Comparison of ENCODE assay signal across 1 cellular context in the genomic region with DNA sequence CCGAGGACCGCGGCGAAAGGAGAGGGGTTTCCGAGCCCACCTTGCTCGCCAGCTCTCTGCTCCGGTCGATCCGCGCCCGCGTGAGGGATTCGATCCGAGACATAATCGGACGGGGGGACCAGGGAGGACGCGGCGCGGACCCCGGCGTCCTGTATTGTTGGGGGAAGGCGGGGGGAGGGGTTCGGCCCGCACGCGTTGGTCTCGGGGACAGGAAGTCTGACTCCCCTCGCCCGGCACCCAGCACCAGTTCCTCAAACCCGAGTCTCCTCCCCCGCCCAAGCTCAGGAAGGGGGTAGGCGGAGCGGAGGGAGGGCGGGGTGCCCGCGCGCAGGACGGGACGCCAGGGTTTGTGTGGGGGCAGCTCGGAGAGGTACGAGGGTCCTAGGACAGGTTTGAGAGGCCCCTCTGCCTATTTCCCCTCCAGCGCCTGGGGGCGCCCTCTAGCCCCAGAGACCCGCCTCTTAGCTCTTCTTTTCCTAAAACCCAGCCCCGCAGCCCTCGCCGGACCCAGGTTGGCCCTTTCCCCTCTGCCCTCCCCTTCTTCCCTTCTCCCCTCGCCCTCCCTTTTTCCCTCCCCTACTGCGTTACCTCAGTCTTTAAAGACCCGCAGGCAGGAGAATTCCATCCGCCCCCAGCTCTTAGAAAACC.
A peak's percentile ranks its signal among the peaks of the same experiment; 100 is the strongest.
TF ChIP-seq lines count a peak whose summit lies in the region.

A gene (minus strand): TSS at position 223 of the 648 bp plus-strand sequence. CDS start 120 bp downstream, at position 103.

TF ChIP-seq in GM12878, 131 proteins besides CTCF, POLR2A, EP300 and RAD21 (continued from another document and continues in another):
- TF ChIP-seq, protein P1, sequence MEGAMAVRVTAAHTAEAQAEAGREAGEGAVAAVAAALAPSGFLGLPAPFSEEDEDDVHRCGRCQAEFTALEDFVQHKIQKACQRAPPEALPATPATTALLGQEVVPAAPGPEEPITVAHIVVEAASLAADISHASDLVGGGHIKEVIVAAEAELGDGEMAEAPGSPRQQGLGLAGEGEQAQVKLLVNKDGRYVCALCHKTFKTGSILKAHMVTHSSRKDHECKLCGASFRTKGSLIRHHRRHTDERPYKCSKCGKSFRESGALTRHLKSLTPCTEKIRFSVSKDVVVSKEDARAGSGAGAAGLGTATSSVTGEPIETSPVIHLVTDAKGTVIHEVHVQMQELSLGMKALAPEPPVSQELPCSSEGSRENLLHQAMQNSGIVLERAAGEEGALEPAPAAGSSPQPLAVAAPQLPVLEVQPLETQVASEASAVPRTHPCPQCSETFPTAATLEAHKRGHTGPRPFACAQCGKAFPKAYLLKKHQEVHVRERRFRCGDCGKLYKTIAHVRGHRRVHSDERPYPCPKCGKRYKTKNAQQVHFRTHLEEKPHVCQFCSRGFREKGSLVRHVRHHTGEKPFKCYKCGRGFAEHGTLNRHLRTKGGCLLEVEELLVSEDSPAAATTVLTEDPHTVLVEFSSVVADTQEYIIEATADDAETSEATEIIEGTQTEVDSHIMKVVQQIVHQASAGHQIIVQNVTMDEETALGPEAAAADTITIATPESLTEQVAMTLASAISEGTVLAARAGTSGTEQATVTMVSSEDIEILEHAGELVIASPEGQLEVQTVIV (IDR thresholded peaks at IDR 0.05; ENCODE audit: borderline replicate concordance, partially characterized antibody): no peak
- TF ChIP-seq SPI1 (IDR thresholded peaks at IDR 0.05; ENCODE audit: borderline replicate concordance, insufficient read depth, low read depth, low read length) (peak; percentile 91), DPF2 (IDR thresholded peaks at IDR 0.05) (peak; percentile 70), BHLHE40 (IDR thresholded peaks at IDR 0.05; ENCODE audit: borderline replicate concordance in 1 of 2, low read depth in 2 of 2, low read length in 1 of 2) (peak; percentile 90 to 94), ZNF274 (IDR thresholded peaks at IDR 0.05; ENCODE audit: insufficient read depth, insufficient read length) (no peak), NFXL1 (IDR thresholded peaks at IDR 0.05; ENCODE audit: borderline replicate concordance) (no peak), ETV6 (conservative IDR thresholded peaks at IDR 0.05 in 1 of 2, IDR thresholded peaks at IDR 0.05 in 1 of 2; ENCODE audit: borderline replicate concordance in 1 of 2, low read depth in 1 of 2) (no peak; a peak in 1 of 4 replicates), NFIC (IDR thresholded peaks at IDR 0.05; ENCODE audit: low read depth, low read length) (no peak), BCL11A (IDR thresholded peaks at IDR 0.05; ENCODE audit: low read depth, low read length) (no peak), YY1 (IDR thresholded peaks at IDR 0.05; ENCODE audit: low read depth, low read length) (0 out of 2 replicates have a peak, but pooled peaks have one; percentile 11), MTA2 (IDR thresholded peaks at IDR 0.05; ENCODE audit: low read depth) (peak; percentile 11; the same call in 1 of the 2 replicates), ZNF24 (IDR thresholded peaks at IDR 0.05) (no peak), TCF12 (IDR thresholded peaks at IDR 0.05; ENCODE audit: low read depth, low read length) (0 out of 2 replicates have a peak, but pooled peaks have one; percentile 29), IKZF2 (IDR thresholded peaks at IDR 0.05) (peak in 1 of 2 experiments; percentile 10; a peak in 2 of 4 replicates), FOXM1 (IDR thresholded peaks at IDR 0.05; ENCODE audit: low read depth, low read length) (no peak), GATAD2B (conservative IDR thresholded peaks at IDR 0.05; ENCODE audit: low read depth) (0 out of 2 replicates have a peak, but pooled peaks have one; percentile 21), BACH1 (IDR thresholded peaks at IDR 0.05; ENCODE audit: borderline replicate concordance) (no peak), CHD1 (IDR thresholded peaks at IDR 0.05; ENCODE audit: low read depth, low read length) (peak; percentile 37; the same call in 1 of the 2 replicates), NBN (IDR thresholded peaks at IDR 0.05) (peak; percentile 84), POLR2AphosphoS5 (IDR thresholded peaks at IDR 0.05; ENCODE audit: low read length) (peak; percentile 74), CREM (IDR thresholded peaks at IDR 0.05; ENCODE audit: low read depth) (0 out of 2 replicates have a peak, but pooled peaks have one; percentile 44), SMARCA5 (IDR thresholded peaks at IDR 0.05) (0 out of 2 replicates have a peak, but pooled peaks have one; percentile 2), IRF4 (IDR thresholded peaks at IDR 0.05; ENCODE audit: low read depth, low read length) (peak; percentile 20; the same call in 1 of the 2 replicates), SIN3A (IDR thresholded peaks at IDR 0.05; ENCODE audit: low read depth, low read length) (peak; percentile 58; the same call in 1 of the 2 replicates), TCF3 (IDR thresholded peaks at IDR 0.05; ENCODE audit: borderline replicate concordance, insufficient read depth, low read depth, low read length) (0 out of 2 replicates have a peak, but pooled peaks have one; percentile 20), MEF2B (IDR thresholded peaks at IDR 0.05; ENCODE audit: partially characterized antibody, poor library complexity, severe bottlenecking) (peak; percentile 29), MXI1 (IDR thresholded peaks at IDR 0.05; ENCODE audit: low read depth, low read length) (0 out of 2 replicates have a peak, but pooled peaks have one; percentile 12), ZSCAN29 (IDR thresholded peaks at IDR 0.05) (no peak), KLF5 (IDR thresholded peaks at IDR 0.05; ENCODE audit: partially characterized antibody) (no peak), TBL1XR1 (IDR thresholded peaks at IDR 0.05; ENCODE audit: low read depth, low read length) (no peak; the same call in 1 of the 2 replicates), FOS (IDR thresholded peaks at IDR 0.05; ENCODE audit: borderline replicate concordance, extremely low read depth, insufficient read length) (no peak), ZNF207 (IDR thresholded peaks at IDR 0.05; ENCODE audit: borderline replicate concordance) (no peak), POU2F2 (IDR thresholded peaks at IDR 0.05; ENCODE audit: borderline replicate concordance, low read depth, low read length) (peak; percentile 30; the same call in 1 of the 3 replicates)
- TF ChIP-seq, protein P2, sequence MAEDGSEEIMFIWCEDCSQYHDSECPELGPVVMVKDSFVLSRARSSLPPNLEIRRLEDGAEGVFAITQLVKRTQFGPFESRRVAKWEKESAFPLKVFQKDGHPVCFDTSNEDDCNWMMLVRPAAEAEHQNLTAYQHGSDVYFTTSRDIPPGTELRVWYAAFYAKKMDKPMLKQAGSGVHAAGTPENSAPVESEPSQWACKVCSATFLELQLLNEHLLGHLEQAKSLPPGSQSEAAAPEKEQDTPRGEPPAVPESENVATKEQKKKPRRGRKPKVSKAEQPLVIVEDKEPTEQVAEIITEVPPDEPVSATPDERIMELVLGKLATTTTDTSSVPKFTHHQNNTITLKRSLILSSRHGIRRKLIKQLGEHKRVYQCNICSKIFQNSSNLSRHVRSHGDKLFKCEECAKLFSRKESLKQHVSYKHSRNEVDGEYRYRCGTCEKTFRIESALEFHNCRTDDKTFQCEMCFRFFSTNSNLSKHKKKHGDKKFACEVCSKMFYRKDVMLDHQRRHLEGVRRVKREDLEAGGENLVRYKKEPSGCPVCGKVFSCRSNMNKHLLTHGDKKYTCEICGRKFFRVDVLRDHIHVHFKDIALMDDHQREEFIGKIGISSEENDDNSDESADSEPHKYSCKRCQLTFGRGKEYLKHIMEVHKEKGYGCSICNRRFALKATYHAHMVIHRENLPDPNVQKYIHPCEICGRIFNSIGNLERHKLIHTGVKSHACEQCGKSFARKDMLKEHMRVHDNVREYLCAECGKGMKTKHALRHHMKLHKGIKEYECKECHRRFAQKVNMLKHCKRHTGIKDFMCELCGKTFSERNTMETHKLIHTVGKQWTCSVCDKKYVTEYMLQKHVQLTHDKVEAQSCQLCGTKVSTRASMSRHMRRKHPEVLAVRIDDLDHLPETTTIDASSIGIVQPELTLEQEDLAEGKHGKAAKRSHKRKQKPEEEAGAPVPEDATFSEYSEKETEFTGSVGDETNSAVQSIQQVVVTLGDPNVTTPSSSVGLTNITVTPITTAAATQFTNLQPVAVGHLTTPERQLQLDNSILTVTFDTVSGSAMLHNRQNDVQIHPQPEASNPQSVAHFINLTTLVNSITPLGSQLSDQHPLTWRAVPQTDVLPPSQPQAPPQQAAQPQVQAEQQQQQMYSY (CRISPR knock-in tag; IDR thresholded peaks at IDR 0.05): no peak
- TF ChIP-seq, protein P3, sequence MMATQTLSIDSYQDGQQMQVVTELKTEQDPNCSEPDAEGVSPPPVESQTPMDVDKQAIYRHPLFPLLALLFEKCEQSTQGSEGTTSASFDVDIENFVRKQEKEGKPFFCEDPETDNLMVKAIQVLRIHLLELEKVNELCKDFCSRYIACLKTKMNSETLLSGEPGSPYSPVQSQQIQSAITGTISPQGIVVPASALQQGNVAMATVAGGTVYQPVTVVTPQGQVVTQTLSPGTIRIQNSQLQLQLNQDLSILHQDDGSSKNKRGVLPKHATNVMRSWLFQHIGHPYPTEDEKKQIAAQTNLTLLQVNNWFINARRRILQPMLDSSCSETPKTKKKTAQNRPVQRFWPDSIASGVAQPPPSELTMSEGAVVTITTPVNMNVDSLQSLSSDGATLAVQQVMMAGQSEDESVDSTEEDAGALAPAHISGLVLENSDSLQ (IDR thresholded peaks at IDR 0.05): no peak
- TF ChIP-seq, protein P4, sequence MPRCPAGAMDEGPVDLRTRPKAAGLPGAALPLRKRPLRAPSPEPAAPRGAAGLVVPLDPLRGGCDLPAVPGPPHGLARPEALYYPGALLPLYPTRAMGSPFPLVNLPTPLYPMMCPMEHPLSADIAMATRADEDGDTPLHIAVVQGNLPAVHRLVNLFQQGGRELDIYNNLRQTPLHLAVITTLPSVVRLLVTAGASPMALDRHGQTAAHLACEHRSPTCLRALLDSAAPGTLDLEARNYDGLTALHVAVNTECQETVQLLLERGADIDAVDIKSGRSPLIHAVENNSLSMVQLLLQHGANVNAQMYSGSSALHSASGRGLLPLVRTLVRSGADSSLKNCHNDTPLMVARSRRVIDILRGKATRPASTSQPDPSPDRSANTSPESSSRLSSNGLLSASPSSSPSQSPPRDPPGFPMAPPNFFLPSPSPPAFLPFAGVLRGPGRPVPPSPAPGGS (IDR thresholded peaks at IDR 0.05; ENCODE audit: borderline replicate concordance, insufficient read depth, low read depth, low read length, poor library complexity, severe bottlenecking): peak; percentile 13
- TF ChIP-seq, protein P5, sequence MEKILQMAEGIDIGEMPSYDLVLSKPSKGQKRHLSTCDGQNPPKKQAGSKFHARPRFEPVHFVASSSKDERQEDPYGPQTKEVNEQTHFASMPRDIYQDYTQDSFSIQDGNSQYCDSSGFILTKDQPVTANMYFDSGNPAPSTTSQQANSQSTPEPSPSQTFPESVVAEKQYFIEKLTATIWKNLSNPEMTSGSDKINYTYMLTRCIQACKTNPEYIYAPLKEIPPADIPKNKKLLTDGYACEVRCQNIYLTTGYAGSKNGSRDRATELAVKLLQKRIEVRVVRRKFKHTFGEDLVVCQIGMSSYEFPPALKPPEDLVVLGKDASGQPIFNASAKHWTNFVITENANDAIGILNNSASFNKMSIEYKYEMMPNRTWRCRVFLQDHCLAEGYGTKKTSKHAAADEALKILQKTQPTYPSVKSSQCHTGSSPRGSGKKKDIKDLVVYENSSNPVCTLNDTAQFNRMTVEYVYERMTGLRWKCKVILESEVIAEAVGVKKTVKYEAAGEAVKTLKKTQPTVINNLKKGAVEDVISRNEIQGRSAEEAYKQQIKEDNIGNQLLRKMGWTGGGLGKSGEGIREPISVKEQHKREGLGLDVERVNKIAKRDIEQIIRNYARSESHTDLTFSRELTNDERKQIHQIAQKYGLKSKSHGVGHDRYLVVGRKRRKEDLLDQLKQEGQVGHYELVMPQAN (conservative IDR thresholded peaks at IDR 0.05): peak; percentile 55; the same call in 1 of the 2 replicates
- TF ChIP-seq, protein P6, sequence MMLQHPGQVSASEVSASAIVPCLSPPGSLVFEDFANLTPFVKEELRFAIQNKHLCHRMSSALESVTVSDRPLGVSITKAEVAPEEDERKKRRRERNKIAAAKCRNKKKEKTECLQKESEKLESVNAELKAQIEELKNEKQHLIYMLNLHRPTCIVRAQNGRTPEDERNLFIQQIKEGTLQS (IDR thresholded peaks at IDR 0.05; ENCODE audit: borderline replicate concordance, extremely low read depth, low read depth, low read length): no peak
- TF ChIP-seq, protein P7, sequence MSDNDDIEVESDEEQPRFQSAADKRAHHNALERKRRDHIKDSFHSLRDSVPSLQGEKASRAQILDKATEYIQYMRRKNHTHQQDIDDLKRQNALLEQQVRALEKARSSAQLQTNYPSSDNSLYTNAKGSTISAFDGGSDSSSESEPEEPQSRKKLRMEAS (IDR thresholded peaks at IDR 0.05; ENCODE audit: low read depth, low read length): peak; percentile 42; the same call in 1 of the 2 replicates
- TF ChIP-seq, protein P8, sequence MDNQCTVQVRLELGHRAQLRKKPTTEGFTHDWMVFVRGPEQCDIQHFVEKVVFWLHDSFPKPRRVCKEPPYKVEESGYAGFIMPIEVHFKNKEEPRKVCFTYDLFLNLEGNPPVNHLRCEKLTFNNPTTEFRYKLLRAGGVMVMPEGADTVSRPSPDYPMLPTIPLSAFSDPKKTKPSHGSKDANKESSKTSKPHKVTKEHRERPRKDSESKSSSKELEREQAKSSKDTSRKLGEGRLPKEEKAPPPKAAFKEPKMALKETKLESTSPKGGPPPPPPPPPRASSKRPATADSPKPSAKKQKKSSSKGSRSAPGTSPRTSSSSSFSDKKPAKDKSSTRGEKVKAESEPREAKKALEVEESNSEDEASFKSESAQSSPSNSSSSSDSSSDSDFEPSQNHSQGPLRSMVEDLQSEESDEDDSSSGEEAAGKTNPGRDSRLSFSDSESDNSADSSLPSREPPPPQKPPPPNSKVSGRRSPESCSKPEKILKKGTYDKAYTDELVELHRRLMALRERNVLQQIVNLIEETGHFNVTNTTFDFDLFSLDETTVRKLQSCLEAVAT (IDR thresholded peaks at IDR 0.05): peak; percentile 62
- TF ChIP-seq, protein P9, sequence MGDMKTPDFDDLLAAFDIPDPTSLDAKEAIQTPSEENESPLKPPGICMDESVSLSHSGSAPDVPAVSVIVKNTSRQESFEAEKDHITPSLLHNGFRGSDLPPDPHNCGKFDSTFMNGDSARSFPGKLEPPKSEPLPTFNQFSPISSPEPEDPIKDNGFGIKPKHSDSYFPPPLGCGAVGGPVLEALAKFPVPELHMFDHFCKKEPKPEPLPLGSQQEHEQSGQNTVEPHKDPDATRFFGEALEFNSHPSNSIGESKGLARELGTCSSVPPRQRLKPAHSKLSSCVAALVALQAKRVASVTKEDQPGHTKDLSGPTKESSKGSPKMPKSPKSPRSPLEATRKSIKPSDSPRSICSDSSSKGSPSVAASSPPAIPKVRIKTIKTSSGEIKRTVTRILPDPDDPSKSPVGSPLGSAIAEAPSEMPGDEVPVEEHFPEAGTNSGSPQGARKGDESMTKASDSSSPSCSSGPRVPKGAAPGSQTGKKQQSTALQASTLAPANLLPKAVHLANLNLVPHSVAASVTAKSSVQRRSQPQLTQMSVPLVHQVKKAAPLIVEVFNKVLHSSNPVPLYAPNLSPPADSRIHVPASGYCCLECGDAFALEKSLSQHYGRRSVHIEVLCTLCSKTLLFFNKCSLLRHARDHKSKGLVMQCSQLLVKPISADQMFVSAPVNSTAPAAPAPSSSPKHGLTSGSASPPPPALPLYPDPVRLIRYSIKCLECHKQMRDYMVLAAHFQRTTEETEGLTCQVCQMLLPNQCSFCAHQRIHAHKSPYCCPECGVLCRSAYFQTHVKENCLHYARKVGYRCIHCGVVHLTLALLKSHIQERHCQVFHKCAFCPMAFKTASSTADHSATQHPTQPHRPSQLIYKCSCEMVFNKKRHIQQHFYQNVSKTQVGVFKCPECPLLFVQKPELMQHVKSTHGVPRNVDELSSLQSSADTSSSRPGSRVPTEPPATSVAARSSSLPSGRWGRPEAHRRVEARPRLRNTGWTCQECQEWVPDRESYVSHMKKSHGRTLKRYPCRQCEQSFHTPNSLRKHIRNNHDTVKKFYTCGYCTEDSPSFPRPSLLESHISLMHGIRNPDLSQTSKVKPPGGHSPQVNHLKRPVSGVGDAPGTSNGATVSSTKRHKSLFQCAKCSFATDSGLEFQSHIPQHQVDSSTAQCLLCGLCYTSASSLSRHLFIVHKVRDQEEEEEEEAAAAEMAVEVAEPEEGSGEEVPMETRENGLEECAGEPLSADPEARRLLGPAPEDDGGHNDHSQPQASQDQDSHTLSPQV (IDR thresholded peaks at IDR 0.05): no peak
